ENCODE assay signal across 8 cellular contexts in the genomic region with DNA sequence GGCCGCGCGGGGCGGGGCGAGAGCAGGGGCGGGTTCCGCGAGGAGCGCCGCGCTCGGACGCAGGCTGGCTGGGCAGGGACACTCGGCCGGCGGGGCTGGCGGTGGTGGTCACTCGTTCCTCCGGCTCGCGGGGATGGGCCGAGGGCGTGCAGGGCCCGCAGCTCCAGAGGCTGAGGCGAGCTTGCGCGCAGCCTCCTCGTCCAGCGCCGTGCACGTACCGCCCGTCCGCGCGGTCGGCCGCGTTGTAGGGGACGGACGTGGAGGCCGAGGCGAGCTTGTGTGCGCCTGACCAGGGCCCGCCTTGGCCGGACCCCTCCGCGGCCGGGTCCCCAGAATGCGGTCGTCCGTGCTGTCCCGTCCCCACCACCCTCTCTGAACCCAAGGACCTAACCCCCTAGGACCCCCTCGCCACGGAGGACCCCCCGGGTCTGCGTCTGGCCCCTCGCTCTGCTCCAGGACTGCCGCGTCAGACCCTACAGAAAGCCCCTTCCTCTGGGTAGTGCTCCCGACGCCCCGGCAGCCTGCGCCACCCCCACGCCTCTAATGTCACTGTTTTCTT. TPM values are rescaled to one million over a fixed set of nuclear protein-coding genes. Genes with fewer than 3 reads are reported as not detected.
DNase-seq lines count a peak whose midpoint lies in the region; ATAC-seq and TF ChIP-seq lines count a peak whose summit lies in the region.

No MANE protein-coding gene starts in this region.

- intact Hi-C loops in heart left ventricle (cut with DNase I): loop anchor here in 3 of 10 donors (5.0 to 10.0 kb wide), 4 partner anchors 79 to 169 kb away; a partner anchor contains a TSS

- DNase-seq in SJSA1 (ENCODE audit: low read depth in 1 of 2, low spot score in 2 of 2): no peak
- DNase-seq in heart left ventricle: no peak
- no peak for DNase-seq in skeletal muscle cell (ENCODE audit: low read depth)
- DNase-seq in NAMALWA (ENCODE audit: low spot score): no peak
- DNase-seq in NCI-H2227 treated with DMSO at 0.1 percent for 48 hours (lab: John Stamatoyannopoulos, UW): no peak
- DNase-seq in NCI-H2029 (lab: John Stamatoyannopoulos, UW): no peak

- peaks cover 34% of the 10 kb centered on the region for H3K4me1 ChIP-seq in SJSA1 (replicated peaks)
- H3K4me1 ChIP-seq in heart left ventricle: peaks cover 0 to 18% (median 8%) of the 10 kb centered on the region in 12 donors

- H3K36me3 ChIP-seq in SJSA1: no peaks in the 10 kb centered on the region
- H3K36me3 ChIP-seq in heart left ventricle: no peaks in the 10 kb centered on the region

- H3K27me3 ChIP-seq in SJSA1 (replicated peaks): no peaks in the 10 kb centered on the region
- H3K27me3 ChIP-seq in heart left ventricle: no peaks in the 10 kb centered on the region

- no peak for TF ChIP-seq CTCF in heart left ventricle (IDR thresholded peaks at IDR 0.05)

- peaks cover 4% of the 10 kb centered on the region for H3K9me3 ChIP-seq in SJSA1 (replicated peaks)
- no peaks in the 10 kb centered on the region for H3K9me3 ChIP-seq in heart left ventricle

- ATAC-seq in GM19452 (IDR thresholded peaks at IDR 0.05; ENCODE audit: unreplicated experiment) (peak; percentile 6), heart left ventricle (peak in 1 of 4 donors; percentile 45), GM18498 (IDR thresholded peaks at IDR 0.05; ENCODE audit: unreplicated experiment) (no peak)

- H3K4me3 ChIP-seq in SJSA1 (peak overlapping the region; percentile 87), heart left ventricle (peak overlapping the region in 11 of 12 donors; percentile 42 to 87 (median 61)), skeletal muscle cell (ENCODE audit: low read depth, low read length) (peak overlapping the region; percentile 53)

- TF ChIP-seq POLR2A in heart left ventricle (IDR thresholded peaks at IDR 0.05): no peak

- 6 to 41% (median 9%) methylated on average over 12 to 65 of the region's 65 CpGs for WGBS in heart left ventricle, 4 donors

- no peak overlapping the region for H3K27ac ChIP-seq in SJSA1
- peak overlapping the region in 8 of 12 donors; percentile 8 to 87 (median 40) for H3K27ac ChIP-seq in heart left ventricle

RNA-seq across cellular contexts. Expression of a gene that starts 0.6 kb away (rescaled TPM):
- 1.0 and 1.2 TPM in 2 replicates for total RNA-seq in SJSA1 (2014; rRNA removed; shearing (Covaris generic))
- total RNA-seq in heart left ventricle: 10 to 100 TPM in 1 of 9 donors, 1 to 10 TPM in 8; 6.3 to 10.0 (median 7.5) TPM
- 1 to 10 TPM; 2.5 to 2.8 TPM for polyA plus RNA-seq in heart left ventricle
